ENCODE assay signal across 8 cellular contexts in the genomic region with DNA sequence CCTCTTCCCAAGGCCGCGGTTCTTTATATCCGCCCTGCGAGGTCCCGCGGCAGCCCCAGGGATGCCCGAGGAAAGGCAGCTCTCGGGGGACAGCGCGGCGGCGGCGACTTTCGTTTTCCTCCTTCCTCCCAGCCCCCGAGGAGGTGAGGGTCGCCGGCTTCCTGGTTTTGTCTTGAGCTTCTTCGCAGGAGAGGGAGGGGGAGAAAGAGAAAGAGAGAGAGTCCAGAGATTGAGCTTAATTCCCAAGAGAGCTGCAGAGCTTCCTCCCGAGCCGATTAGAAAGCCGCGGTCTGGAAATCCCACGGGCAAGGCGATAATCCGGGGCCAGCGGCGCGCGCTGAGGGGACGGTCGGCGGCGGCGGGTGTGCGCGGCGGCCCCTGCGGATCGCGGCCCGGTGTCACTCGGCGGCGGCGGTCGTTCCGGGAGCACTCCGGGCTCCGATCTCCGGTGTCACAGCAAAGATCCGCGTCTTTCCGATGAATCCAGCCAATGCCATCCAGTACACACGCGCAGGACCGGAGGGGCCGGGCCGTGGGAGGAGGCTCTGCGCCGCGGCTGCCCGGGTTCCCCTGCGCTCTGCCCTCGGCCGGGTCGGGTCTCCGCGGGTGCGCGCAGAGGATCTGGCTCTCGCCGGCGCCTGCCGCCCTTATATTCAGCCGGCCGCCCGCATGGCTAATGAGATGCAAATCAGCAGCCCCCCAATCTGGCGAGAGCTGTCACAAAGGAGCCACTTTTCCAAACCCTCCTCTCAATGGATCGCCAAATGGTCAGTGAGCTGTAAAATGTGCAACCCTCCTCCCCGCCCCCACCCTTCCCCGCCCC. TPM values are rescaled to one million over a fixed set of nuclear protein-coding genes. Genes with fewer than 3 reads are reported as not detected.
DNase-seq lines count a peak whose midpoint lies in the region; ATAC-seq and TF ChIP-seq lines count a peak whose summit lies in the region.

DLL1 (minus strand) TSS at position 773 of the 823 bp plus-strand sequence. CDS start 939 bp downstream, outside the sequence.

- H3K9me3 Mint-ChIP-seq in activated T-cell treated with anti-CD3 and anti-CD28 coated beads, Interleukin-2, amount 50 U/mL, for 4 hours, result no peaks in the 10 kb centered on the region
- H3K9me3 Mint-ChIP-seq in naive thymus-derived CD8-positive, alpha-beta T cell, result no peaks in the 10 kb centered on the region

- POLR2A ChIA-PET in naive thymus-derived CD8-positive, alpha-beta T cell (lab: Charles Lee), result interaction anchor here (0.8 to 6.5 kb wide), 13 partner anchors 10 to 422 kb away, joined by 3 to 61 read pairs (median 4); no protein-coding TSS in a partner anchor

- peaks cover 50% of the 10 kb centered on the region for H3K27me3 Mint-ChIP-seq in activated T-cell treated with anti-CD3 and anti-CD28 coated beads, Interleukin-2, amount 50 U/mL, for 4 hours (ENCODE audit: low read depth)
- H3K27me3 Mint-ChIP-seq in naive thymus-derived CD8-positive, alpha-beta T cell, result peaks cover 0 to 24% (median 10%) of the 10 kb centered on the region in 5 donors

- H3K4me3 ChIP-seq in fibroblast of villous mesenchyme (ENCODE audit: low read depth, low read length) (peak within 1 kb of the TSS; percentile 74), aorta (ENCODE audit: low read length in 2 of 2) (peak within 1 kb of the TSS; percentile 68 to 85)

- no peak within 1 kb of the TSS for H3K27ac ChIP-seq in aorta (ENCODE audit: low read depth in 1 of 2, low read length in 2 of 2)

- TF ChIP-seq CTCF in fibroblast of villous mesenchyme (IDR thresholded peaks at IDR 0.05; ENCODE audit: insufficient read depth, low read depth, low read length), result no peak

- 0 to 1% methylated on average over 62 to 81 of the region's 81 CpGs for WGBS in aorta, 2 donors

- no peaks in the 10 kb centered on the region for H3K4me1 ChIP-seq in aorta (ENCODE audit: control insufficient read depth in 1 of 2, insufficient read depth in 2 of 2, low read length in 2 of 2)

- H3K4me3 Mint-ChIP-seq in activated T-cell treated with anti-CD3 and anti-CD28 coated beads, Interleukin-2, amount 50 U/mL, for 4 hours, result peak within 1 kb of the TSS; percentile 87
- peak within 1 kb of the TSS; percentile 89 to 99 (median 94) for H3K4me3 Mint-ChIP-seq in naive thymus-derived CD8-positive, alpha-beta T cell

- peak within 1 kb of the TSS; percentile 66 to 93 (median 84) for H3K27ac Mint-ChIP-seq in naive thymus-derived CD8-positive, alpha-beta T cell

- intact Hi-C loops in aorta (cut with DNase I), result loop anchor here (5.0 to 10.0 kb wide), 3 partner anchors 126 to 458 kb away; no protein-coding TSS in a partner anchor

- ATAC-seq in activated T-cell treated with anti-CD3 and anti-CD28 coated beads, Interleukin-2, amount 50 U/mL, for 4 hours, result peak; percentile 26 to 32
- ATAC-seq in naive thymus-derived CD8-positive, alpha-beta T cell, result peak; percentile 31 to 33
- ATAC-seq in aorta (ENCODE audit: low FRiP score) (peak; percentile 62), GM19467 (IDR thresholded peaks at IDR 0.05; ENCODE audit: unreplicated experiment) (no peak)

- no peaks in the 10 kb centered on the region for H3K36me3 ChIP-seq in aorta (ENCODE audit: control insufficient read depth in 1 of 2, insufficient read depth in 2 of 2, low read length in 1 of 2)

- H3K9me3 ChIP-seq in aorta (ENCODE audit: control insufficient read depth, low read length), result no peaks in the 10 kb centered on the region

- peaks cover 40% of the 10 kb centered on the region for H3K4me1 Mint-ChIP-seq in activated T-cell treated with anti-CD3 and anti-CD28 coated beads, Interleukin-2, amount 50 U/mL, for 4 hours (ENCODE audit: low read depth)
- H3K4me1 Mint-ChIP-seq in naive thymus-derived CD8-positive, alpha-beta T cell, result peaks cover 32 to 58% (median 48%) of the 10 kb centered on the region in 4 donors

- H3K36me3 Mint-ChIP-seq in activated T-cell treated with anti-CD3 and anti-CD28 coated beads, Interleukin-2, amount 50 U/mL, for 4 hours (ENCODE audit: insufficient read depth), result no peaks in the 10 kb centered on the region
- peaks cover 0 to 15% (median 4%) of the 10 kb centered on the region in 3 donors for H3K36me3 Mint-ChIP-seq in naive thymus-derived CD8-positive, alpha-beta T cell

- H3K27me3 ChIP-seq in aorta (ENCODE audit: control insufficient read depth in 1 of 2, insufficient read depth in 2 of 2, low read length in 1 of 2), result no peaks in the 10 kb centered on the region

- DNase-seq in stimulated activated CD4-positive, alpha-beta T cell treated with anti-CD3 and anti-CD28 coated beads, Interleukin-15, amount 100 ng/mL, for 24 hours, result peak; percentile 56
- no peak for DNase-seq in stimulated activated CD4-positive, alpha-beta T cell treated with anti-CD3 and anti-CD28 coated beads, Interleukin-12 subunit alpha, Interleukin-12 subunit beta, amount 100 ng/mL, for 4 hours
- DNase-seq in NCI-H2196 (lab: John Stamatoyannopoulos, UW; ENCODE audit: unreplicated experiment), result peak; percentile 48
- peak; percentile 23 for DNase-seq in activated T-cell treated with anti-CD3 and anti-CD28 coated beads, Interleukin-2, amount 50 U/mL, for 4 hours
- peak; percentile 55 for DNase-seq in fibroblast of villous mesenchyme (ENCODE audit: low read depth)
- DNase-seq in naive thymus-derived CD8-positive, alpha-beta T cell, result peak in 6 of 10 donors; percentile 44 to 52 (median 49)
- peak; percentile 66 to 87 for DNase-seq in aorta

RNA-seq across cellular contexts. Expression of gene DLL1, which starts in this region (rescaled TPM):
- 1 to 10 TPM in 2 of 3 donors, under 1 TPM in 1; 0.18 to 1.4 (median 1.0) TPM for total RNA-seq in activated T-cell treated with anti-CD3 and anti-CD28 coated beads, Interleukin-2, amount 50 U/mL, for 4 hours
- 0.86 and 0.97 TPM in 2 replicates for total RNA-seq in fibroblast of villous mesenchyme
- 10 to 100 TPM; 14.2 to 15.9 TPM for total RNA-seq in naive thymus-derived CD8-positive, alpha-beta T cell
- 1 to 10 TPM in 2 of 3 donors, under 1 TPM in 1; 0.34 to 1.5 (median 1.2) TPM for polyA plus RNA-seq in naive thymus-derived CD8-positive, alpha-beta T cell
- 10 to 100 TPM; 24.8 to 30.5 TPM for total RNA-seq in aorta
- polyA plus RNA-seq in aorta, result 1 to 10 TPM in 1 of 2 donors, under 1 TPM in 1; 0.13 to 4.0 TPM

Comparison
In these comparisons a context has a peak if more than half of its experiments do, and no peak if none do; other contexts are left out.
1. Peak in DNase-seq and H3K4me3 ChIP-seq in fibroblast of villous mesenchyme; RNA of the gene not detected or under 1 TPM.